ENCODE assay signal across 9 cellular contexts in the genomic region with DNA sequence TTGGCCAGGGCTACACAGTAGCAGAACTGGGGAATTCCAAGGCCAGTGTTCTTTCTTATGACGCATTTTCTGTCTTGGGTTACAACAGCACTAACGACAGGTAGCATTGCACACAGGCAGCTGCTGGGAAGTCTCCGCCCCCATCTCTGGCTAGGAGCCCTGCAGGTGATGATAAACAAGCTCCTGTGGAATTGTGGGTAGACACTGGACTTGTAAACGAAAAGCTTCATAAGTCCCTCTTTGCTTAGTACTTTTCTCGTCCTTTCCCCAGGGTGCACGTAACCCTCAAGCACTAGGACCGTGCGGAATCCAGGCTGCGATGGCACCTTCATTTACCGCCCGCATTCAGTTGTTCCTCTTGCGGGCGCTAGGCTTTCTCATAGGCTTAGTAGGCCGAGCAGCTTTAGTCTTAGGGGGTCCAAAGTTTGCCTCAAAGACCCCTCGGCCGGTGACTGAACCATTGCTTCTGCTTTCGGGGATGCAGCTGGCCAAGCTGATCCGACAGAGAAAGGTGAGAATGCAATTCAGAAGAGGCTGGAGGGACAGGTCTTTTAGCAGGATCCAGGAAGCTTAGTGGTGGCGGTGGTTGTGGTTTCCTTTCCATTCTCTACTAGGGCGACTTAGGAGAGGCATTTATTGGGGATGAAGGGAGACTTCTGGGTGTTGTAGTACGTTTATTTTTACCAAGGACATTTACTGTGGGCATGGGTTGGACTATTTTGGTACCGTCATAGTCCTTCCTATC. TPM values are rescaled to one million over a fixed set of nuclear protein-coding genes. Genes with fewer than 3 reads are reported as not detected.
DNase-seq lines count a peak whose midpoint lies in the region; ATAC-seq and TF ChIP-seq lines count a peak whose summit lies in the region.
"Had no signal": no experiment of that assay in that cellular context is flagged by ENCODE, and none has a peak within 500 bp of the region (broad histone marks: within the 10 kb centered on the region; RNA-seq: fewer than 3 reads in every experiment).

A gene with protein sequence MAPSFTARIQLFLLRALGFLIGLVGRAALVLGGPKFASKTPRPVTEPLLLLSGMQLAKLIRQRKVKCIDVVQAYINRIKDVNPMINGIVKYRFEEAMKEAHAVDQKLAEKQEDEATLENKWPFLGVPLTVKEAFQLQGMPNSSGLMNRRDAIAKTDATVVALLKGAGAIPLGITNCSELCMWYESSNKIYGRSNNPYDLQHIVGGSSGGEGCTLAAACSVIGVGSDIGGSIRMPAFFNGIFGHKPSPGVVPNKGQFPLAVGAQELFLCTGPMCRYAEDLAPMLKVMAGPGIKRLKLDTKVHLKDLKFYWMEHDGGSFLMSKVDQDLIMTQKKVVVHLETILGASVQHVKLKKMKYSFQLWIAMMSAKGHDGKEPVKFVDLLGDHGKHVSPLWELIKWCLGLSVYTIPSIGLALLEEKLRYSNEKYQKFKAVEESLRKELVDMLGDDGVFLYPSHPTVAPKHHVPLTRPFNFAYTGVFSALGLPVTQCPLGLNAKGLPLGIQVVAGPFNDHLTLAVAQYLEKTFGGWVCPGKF (plus strand): TSS at position 200 of the 745 bp plus-strand sequence. CDS start 120 bp downstream, at position 320.

- H3K4me1 ChIP-seq in mucosa of descending colon (ENCODE audit: low read depth) = no peaks in the 10 kb centered on the region
- no peaks in the 10 kb centered on the region for H3K4me1 ChIP-seq in subcutaneous abdominal adipose tissue (ENCODE audit: control insufficient read depth in 5 of 5, insufficient read depth in 5 of 5, low read length in 5 of 5)
- H3K4me1 ChIP-seq: psoas muscle had no signal

- H3K9me3 ChIP-seq in mucosa of descending colon (no peaks in the 10 kb centered on the region), subcutaneous abdominal adipose tissue (ENCODE audit: control insufficient read depth in 5 of 5, low read length in 5 of 5) (peaks cover 0 to 11% (median 3%) of the 10 kb centered on the region in 5 donors)

- no peak within 1 kb of the TSS for H3K4me3 ChIP-seq in mucosa of descending colon
- H3K4me3 ChIP-seq in subcutaneous abdominal adipose tissue (ENCODE audit: low read depth in 1 of 5, low read length in 5 of 5) = peak within 1 kb of the TSS in 3 of 5 donors; percentile 0 to 33 (median 22)
- H3K4me3 ChIP-seq: psoas muscle had no signal

- DNase-seq in ELF-1 (ENCODE audit: low read depth, low spot score) = peak; percentile 87
- DNase-seq in KG1 (lab: John Stamatoyannopoulos, UW) = peak; percentile 37
- peak; percentile 13 to 91 for DNase-seq in T47D (ENCODE audit: low read depth in 1 of 2, low spot score in 1 of 2)
- DNase-seq in mucosa of descending colon = peak; percentile 73 to 82 (median 81)
- no peak for DNase-seq in HEK293T (ENCODE audit: extremely low spot score)

- TF ChIP-seq CTCF in mucosa of descending colon (IDR thresholded peaks at IDR 0.05) = no peak

- intact Hi-C loops in T-helper 1 cell treated with Interleukin-12 subunit alpha and Interleukin-12 subunit beta and Interleukin-4 antibody, amounts not matched to agents 30 ng/mL and 1 ng/mL, for 36 hours (cut with micrococcal nuclease) = loop anchor here (1.0 to 10.0 kb wide), 12 partner anchors 94 to 1569 kb away; a partner anchor contains a TSS
- intact Hi-C loops in mucosa of descending colon (cut with DNase I, micrococcal nuclease) = no loop called here

- in situ Hi-C loops in T47D (cut with HindIII; ENCODE audit: low pct_unique_long_range_greater_than_20kb, low sequenced_read_pairs) = no loop called here

- H3K27ac ChIP-seq in subcutaneous abdominal adipose tissue (ENCODE audit: low read depth, low read length) = no peak within 1 kb of the TSS
- H3K27ac ChIP-seq: psoas muscle had no signal

- H3K36me3 ChIP-seq in mucosa of descending colon (ENCODE audit: low read depth) (no peaks in the 10 kb centered on the region), subcutaneous abdominal adipose tissue (ENCODE audit: control insufficient read depth in 5 of 5, insufficient read depth in 5 of 5, low read length in 5 of 5) (no peaks in the 10 kb centered on the region)

- no peak within 1 kb of the TSS for H3K9ac ChIP-seq in subcutaneous abdominal adipose tissue (ENCODE audit: low read length in 5 of 5)

- POLR2A ChIA-PET in HEK293T (lab: Yijun Ruan, JAX) = no interaction called here

- peaks cover 0 to 11% (median 7%) of the 10 kb centered on the region in 5 donors for H3K27me3 ChIP-seq in subcutaneous abdominal adipose tissue (ENCODE audit: control insufficient read depth in 5 of 5, insufficient read depth in 4 of 5, low read length in 5 of 5)

- CTCF ChIA-PET in HEK293T (lab: Yijun Ruan, JAX) = interaction anchor here (1.1 kb wide), 1 partner anchor 131 kb away, joined by 4 read pairs; no protein-coding TSS in a partner anchor

- ATAC-seq in GM21576 (IDR thresholded peaks at IDR 0.05; ENCODE audit: unreplicated experiment) (peak; percentile 91), mucosa of descending colon (peak; percentile 95)
- ATAC-seq: psoas muscle had no signal

TF ChIP-seq in HEK293T, 16 proteins besides CTCF, POLR2A, EP300 and RAD21:
- TF ChIP-seq TARDBP (IDR thresholded peaks at IDR 0.05) = no peak
- no peak for TF ChIP-seq HDGF (IDR thresholded peaks at IDR 0.05; ENCODE audit: borderline replicate concordance)
- TF ChIP-seq NFRKB (IDR thresholded peaks at IDR 0.05) = no peak
- no peak for TF ChIP-seq L3MBTL2 (conservative IDR thresholded peaks at IDR 0.05)
- no peak for TF ChIP-seq ARNT (IDR thresholded peaks at IDR 0.05)
- no peak for TF ChIP-seq BHLHE40 (IDR thresholded peaks at IDR 0.05; ENCODE audit: borderline replicate concordance)
- no peak for TF ChIP-seq CTBP1 (IDR thresholded peaks at IDR 0.05; ENCODE audit: borderline replicate concordance)
- TF ChIP-seq FOXM1 (IDR thresholded peaks at IDR 0.05; ENCODE audit: borderline replicate concordance) = no peak
- no peak for TF ChIP-seq FOXK2 (IDR thresholded peaks at IDR 0.05)
- no peak for TF ChIP-seq SP1 (IDR thresholded peaks at IDR 0.05)
- no peak for TF ChIP-seq SUZ12 (IDR thresholded peaks at IDR 0.05)
- TF ChIP-seq, protein P1, sequence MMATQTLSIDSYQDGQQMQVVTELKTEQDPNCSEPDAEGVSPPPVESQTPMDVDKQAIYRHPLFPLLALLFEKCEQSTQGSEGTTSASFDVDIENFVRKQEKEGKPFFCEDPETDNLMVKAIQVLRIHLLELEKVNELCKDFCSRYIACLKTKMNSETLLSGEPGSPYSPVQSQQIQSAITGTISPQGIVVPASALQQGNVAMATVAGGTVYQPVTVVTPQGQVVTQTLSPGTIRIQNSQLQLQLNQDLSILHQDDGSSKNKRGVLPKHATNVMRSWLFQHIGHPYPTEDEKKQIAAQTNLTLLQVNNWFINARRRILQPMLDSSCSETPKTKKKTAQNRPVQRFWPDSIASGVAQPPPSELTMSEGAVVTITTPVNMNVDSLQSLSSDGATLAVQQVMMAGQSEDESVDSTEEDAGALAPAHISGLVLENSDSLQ (IDR thresholded peaks at IDR 0.05) = no peak
- TF ChIP-seq LEF1 (IDR thresholded peaks at IDR 0.05; ENCODE audit: borderline replicate concordance) = no peak
- no peak for TF ChIP-seq FOXA1 (IDR thresholded peaks at IDR 0.05)
TF ChIP-seq in HEK293T: peak in this region for 0.

RNA-seq across cellular contexts. Expression of the gene that starts here (rescaled TPM):
- total RNA-seq in T-helper 1 cell treated with Interleukin-12 subunit alpha and Interleukin-12 subunit beta and Interleukin-4 antibody, amounts not matched to agents 30 ng/mL and 1 ng/mL, for 36 hours = 13.1 and 16.1 TPM in 2 replicates
- total RNA-seq in mucosa of descending colon = 10 to 100 TPM in 1 of 3 donors, 1 to 10 TPM in 2; 4.7 to 11.6 (median 7.2) TPM
